8 cellular contexts compared by ENCODE assay signal in genomic region chr10:61867817-61868216, GRCh38. TPM values are rescaled to one million over a fixed set of nuclear protein-coding genes. Genes with fewer than 3 reads are reported as not detected.
DNase-seq lines count a peak whose midpoint lies in the region; ATAC-seq, FAIRE-seq and TF ChIP-seq lines count a peak whose summit lies in the region.
"Not testable (repeated sequence)": the region's sequence is repeated elsewhere in the genome, so short reads cannot be mapped to it uniquely, and the experiment has no call there.

No MANE protein-coding gene starts in this region.

- DNase-seq in GM12865 (ENCODE audit: low read depth), result peak; percentile 17
- peak; percentile 12 to 29 for DNase-seq in activated CD4-positive, alpha-beta T cell treated with anti-CD3 and anti-CD28 coated beads for 24 hours (ENCODE audit: low read depth in 2 of 2)
- peak; percentile 70 to 78 for DNase-seq in activated T-cell treated with anti-CD3 and anti-CD28 coated beads, Interleukin-2, amount 50 U/mL, for 48 hours
- peak; percentile 80 to 85 (median 83) for DNase-seq in body of pancreas
- peak; percentile 41 for DNase-seq in left cardiac atrium
- peak; percentile 79 to 93 (median 82) for DNase-seq in pancreas
- peak; percentile 9 to 37 (median 11) for DNase-seq in stimulated activated CD4-positive, alpha-beta T cell treated with anti-CD3 and anti-CD28 coated beads, TNF-alpha, amount 100 ng/mL, for 24 hours (ENCODE audit: low read depth in 3 of 3)
- peak; percentile 20 to 75 for DNase-seq in tibial artery

- peaks cover 23% of the 10 kb centered on the region for H3K4me1 ChIP-seq in body of pancreas
- not testable (repeated sequence) for H3K4me1 ChIP-seq in pancreas
- H3K4me1 ChIP-seq in tibial artery, result peaks cover 0 to 18% (median 8%) of the 10 kb centered on the region in 4 donors

- H3K27ac ChIP-seq in body of pancreas (peak overlapping the region in 3 of 4 donors; percentile 70 to 79 (median 76)), pancreas (peak overlapping the region; percentile 42 to 72 (median 62)), tibial artery (peak overlapping the region; percentile 56 to 78)

- H3K9me3 ChIP-seq in body of pancreas, pancreas, tibial artery: not testable (repeated sequence)

- TF ChIP-seq POLR2A in body of pancreas (IDR thresholded peaks at IDR 0.05), result peak; percentile 37 to 74 (median 59)

- H3K27me3 ChIP-seq in body of pancreas, pancreas, tibial artery: not testable (repeated sequence)

- intact Hi-C loops in body of pancreas (cut with DNase I); left cardiac atrium (cut with DNase I); pancreas (cut with DNase I); tibial artery (cut with DNase I; ENCODE audit: low total_unique reads): not testable (repeated sequence)

- FAIRE-seq in pancreas (lab: Jason Lieb, UNC), result not testable (repeated sequence)

- not testable (repeated sequence) for TF ChIP-seq CTCF in GM12865 (IDR thresholded peaks at IDR 0.05; ENCODE audit: insufficient read depth, low read depth, low read length, missing control alignments)
- TF ChIP-seq CTCF in body of pancreas (IDR thresholded peaks at IDR 0.05) (peak in 6 of 7 experiments; percentile 44 to 91 (median 71)), pancreas (IDR thresholded peaks at IDR 0.05) (peak; percentile 14 to 58 (median 23)), tibial artery (IDR thresholded peaks at IDR 0.05) (peak in 1 of 2 experiments; percentile 19)

- not testable (repeated sequence) for H3K4me3 ChIP-seq in GM12865 (ENCODE audit: low read depth, low read length)
- H3K4me3 ChIP-seq in body of pancreas (peak overlapping the region in 1 of 2 donors; percentile 10), pancreas (peak overlapping the region; percentile 15 to 39 (median 26)), tibial artery (peak overlapping the region; percentile 53 to 55)

- 0 to 30% methylated on average over 1 of the region's 25 CpGs for WGBS in body of pancreas, 2 donors
- WGBS in pancreas, 2 donors, result 17 to 27% methylated on average over 14 to 25 of the region's 25 CpGs

- not testable (repeated sequence) for H3K36me3 ChIP-seq in body of pancreas (replicated peaks in 1 of 2; ENCODE audit: insufficient read depth in 1 of 2, low read depth in 2 of 2); pancreas; tibial artery

- peak; percentile 38 for ATAC-seq in body of pancreas
- not testable (repeated sequence) for ATAC-seq in left cardiac atrium
- peak in 3 of 4 donors; percentile 30 to 51 (median 39) for ATAC-seq in pancreas

RNA-seq across cellular contexts. Expression of gene ARID5B, which starts 33.7 kb away (rescaled TPM):
- 10 to 100 TPM; 16.1 to 17.1 TPM for total RNA-seq in body of pancreas
- 10 to 100 TPM; 36.5 to 37.9 TPM for total RNA-seq in left cardiac atrium
- 10 to 100 TPM in 2 of 6 donors, 1 to 10 TPM in 4; 2.6 to 13.0 (median 6.8) TPM for total RNA-seq in pancreas
- 1 to 10 TPM; 2.6 to 3.9 TPM for polyA plus RNA-seq in pancreas

Comparison
In these comparisons a context has a peak if more than half of its experiments do, and no peak if none do; other contexts are left out.
1. DNase-seq: peak in every context shown above with its lines; median percentile 83 in body of pancreas; 82 in pancreas; 74 in activated T-cell treated with anti-CD3 and anti-CD28 coated beads, Interleukin-2, amount 50 U/mL, for 48 hours; 48 in tibial artery; 41 in left cardiac atrium; 20 in activated CD4-positive, alpha-beta T cell treated with anti-CD3 and anti-CD28 coated beads for 24 hours; 17 in GM12865; 11 in stimulated activated CD4-positive, alpha-beta T cell treated with anti-CD3 and anti-CD28 coated beads, TNF-alpha, amount 100 ng/mL, for 24 hours.